Comparison of ENCODE assay signal across 1 cellular context in genomic region chr15:64981812-64982431, GRCh38.
A peak's percentile ranks its signal among the peaks of the same experiment; 100 is the strongest.
TF ChIP-seq lines count a peak whose summit lies in the region.

No MANE protein-coding gene starts in this region.

TF ChIP-seq in HepG2, 621 proteins besides CTCF, POLR2A, EP300 and RAD21 (continued from another document and continues in another):
- TF ChIP-seq, protein P1, sequence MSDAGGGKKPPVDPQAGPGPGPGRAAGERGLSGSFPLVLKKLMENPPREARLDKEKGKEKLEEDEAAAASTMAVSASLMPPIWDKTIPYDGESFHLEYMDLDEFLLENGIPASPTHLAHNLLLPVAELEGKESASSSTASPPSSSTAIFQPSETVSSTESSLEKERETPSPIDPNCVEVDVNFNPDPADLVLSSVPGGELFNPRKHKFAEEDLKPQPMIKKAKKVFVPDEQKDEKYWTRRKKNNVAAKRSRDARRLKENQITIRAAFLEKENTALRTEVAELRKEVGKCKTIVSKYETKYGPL (CRISPR knock-in tag; IDR thresholded peaks at IDR 0.05) = no peak
- TF ChIP-seq TRIM22 (IDR thresholded peaks at IDR 0.05) (no peak), ZNF317 (CRISPR knock-in tag; IDR thresholded peaks at IDR 0.05) (no peak), ZNF83 (CRISPR knock-in tag; IDR thresholded peaks at IDR 0.05; ENCODE audit: borderline replicate concordance) (no peak), CREM (IDR thresholded peaks at IDR 0.05) (peak; percentile 18; the same call in 1 of the 2 replicates), CREM (CRISPR knock-in tag; IDR thresholded peaks at IDR 0.05) (no peak), KDM6A (CRISPR knock-in tag; IDR thresholded peaks at IDR 0.05; ENCODE audit: low read depth) (no peak), ZBTB14 (CRISPR knock-in tag; IDR thresholded peaks at IDR 0.05) (no peak), HOXA3 (CRISPR knock-in tag; IDR thresholded peaks at IDR 0.05) (peak; percentile 46; the same call in 1 of the 2 replicates), RBAK (CRISPR knock-in tag; IDR thresholded peaks at IDR 0.05) (no peak), ZNF362 (CRISPR knock-in tag; IDR thresholded peaks at IDR 0.05; ENCODE audit: borderline replicate concordance) (peak; percentile 46; the same call in 1 of the 2 replicates), ZFY (CRISPR knock-in tag; IDR thresholded peaks at IDR 0.05) (peak; percentile 36; the same call in 1 of the 2 replicates), ZNF773 (CRISPR knock-in tag; IDR thresholded peaks at IDR 0.05; ENCODE audit: borderline replicate concordance) (no peak), ZNF792 (CRISPR knock-in tag; IDR thresholded peaks at IDR 0.05) (no peak), GZF1 (CRISPR knock-in tag; IDR thresholded peaks at IDR 0.05) (no peak), ZNF562 (CRISPR knock-in tag; IDR thresholded peaks at IDR 0.05; ENCODE audit: borderline replicate concordance) (no peak), KAT7 (CRISPR knock-in tag; IDR thresholded peaks at IDR 0.05; ENCODE audit: borderline replicate concordance) (0 out of 2 replicates have a peak, but pooled peaks have one; percentile 70), SP5 (CRISPR knock-in tag; IDR thresholded peaks at IDR 0.05; ENCODE audit: borderline replicate concordance, low read depth) (no peak), ZNF230 (CRISPR knock-in tag; IDR thresholded peaks at IDR 0.05) (no peak), NFYB (CRISPR knock-in tag; IDR thresholded peaks at IDR 0.05) (no peak), SMAD1 (CRISPR knock-in tag; IDR thresholded peaks at IDR 0.05; ENCODE audit: borderline replicate concordance, low read depth) (no peak), POLR2AphosphoS2 (IDR thresholded peaks at IDR 0.05; ENCODE audit: low read depth, low read length) (no peak), FOXK2 (IDR thresholded peaks at IDR 0.05) (no peak), NPAS2 (CRISPR knock-in tag; IDR thresholded peaks at IDR 0.05; ENCODE audit: borderline replicate concordance) (no peak), ZBTB21 (CRISPR knock-in tag; IDR thresholded peaks at IDR 0.05) (no peak)
- TF ChIP-seq, protein P2, sequence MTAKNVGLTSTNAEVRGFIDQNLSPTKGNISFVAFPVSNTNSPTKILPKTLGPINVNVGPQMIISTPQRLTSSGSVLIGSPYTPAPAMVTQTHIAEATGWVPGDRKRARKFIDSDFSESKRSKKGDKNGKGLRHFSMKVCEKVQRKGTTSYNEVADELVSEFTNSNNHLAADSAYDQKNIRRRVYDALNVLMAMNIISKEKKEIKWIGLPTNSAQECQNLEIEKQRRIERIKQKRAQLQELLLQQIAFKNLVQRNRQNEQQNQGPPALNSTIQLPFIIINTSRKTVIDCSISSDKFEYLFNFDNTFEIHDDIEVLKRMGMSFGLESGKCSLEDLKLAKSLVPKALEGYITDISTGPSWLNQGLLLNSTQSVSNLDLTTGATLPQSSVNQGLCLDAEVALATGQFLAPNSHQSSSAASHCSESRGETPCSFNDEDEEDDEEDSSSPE (CRISPR knock-in tag; IDR thresholded peaks at IDR 0.05) = no peak
- TF ChIP-seq, protein P3, sequence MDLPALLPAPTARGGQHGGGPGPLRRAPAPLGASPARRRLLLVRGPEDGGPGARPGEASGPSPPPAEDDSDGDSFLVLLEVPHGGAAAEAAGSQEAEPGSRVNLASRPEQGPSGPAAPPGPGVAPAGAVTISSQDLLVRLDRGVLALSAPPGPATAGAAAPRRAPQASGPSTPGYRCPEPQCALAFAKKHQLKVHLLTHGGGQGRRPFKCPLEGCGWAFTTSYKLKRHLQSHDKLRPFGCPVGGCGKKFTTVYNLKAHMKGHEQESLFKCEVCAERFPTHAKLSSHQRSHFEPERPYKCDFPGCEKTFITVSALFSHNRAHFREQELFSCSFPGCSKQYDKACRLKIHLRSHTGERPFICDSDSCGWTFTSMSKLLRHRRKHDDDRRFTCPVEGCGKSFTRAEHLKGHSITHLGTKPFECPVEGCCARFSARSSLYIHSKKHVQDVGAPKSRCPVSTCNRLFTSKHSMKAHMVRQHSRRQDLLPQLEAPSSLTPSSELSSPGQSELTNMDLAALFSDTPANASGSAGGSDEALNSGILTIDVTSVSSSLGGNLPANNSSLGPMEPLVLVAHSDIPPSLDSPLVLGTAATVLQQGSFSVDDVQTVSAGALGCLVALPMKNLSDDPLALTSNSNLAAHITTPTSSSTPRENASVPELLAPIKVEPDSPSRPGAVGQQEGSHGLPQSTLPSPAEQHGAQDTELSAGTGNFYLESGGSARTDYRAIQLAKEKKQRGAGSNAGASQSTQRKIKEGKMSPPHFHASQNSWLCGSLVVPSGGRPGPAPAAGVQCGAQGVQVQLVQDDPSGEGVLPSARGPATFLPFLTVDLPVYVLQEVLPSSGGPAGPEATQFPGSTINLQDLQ (CRISPR knock-in tag; IDR thresholded peaks at IDR 0.05) = no peak
- TF ChIP-seq, protein P4, sequence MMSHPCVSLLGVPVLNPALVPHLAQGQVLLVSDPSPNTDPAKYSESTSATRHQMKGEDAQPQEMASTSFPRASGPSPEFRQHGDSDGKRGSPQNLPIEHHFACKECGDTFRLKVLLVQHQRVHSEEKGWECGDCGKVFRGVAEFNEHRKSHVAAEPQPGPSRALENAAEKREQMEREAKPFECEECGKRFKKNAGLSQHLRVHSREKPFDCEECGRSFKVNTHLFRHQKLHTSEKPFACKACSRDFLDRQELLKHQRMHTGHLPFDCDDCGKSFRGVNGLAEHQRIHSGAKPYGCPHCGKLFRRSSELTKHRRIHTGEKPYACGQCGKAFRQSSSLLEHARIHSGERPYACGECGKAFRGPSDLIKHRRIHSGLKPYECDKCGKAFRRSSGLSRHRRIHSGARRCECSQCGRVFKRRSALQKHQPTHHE (CRISPR knock-in tag; IDR thresholded peaks at IDR 0.05; ENCODE audit: borderline replicate concordance) = no peak
- TF ChIP-seq, protein P5, sequence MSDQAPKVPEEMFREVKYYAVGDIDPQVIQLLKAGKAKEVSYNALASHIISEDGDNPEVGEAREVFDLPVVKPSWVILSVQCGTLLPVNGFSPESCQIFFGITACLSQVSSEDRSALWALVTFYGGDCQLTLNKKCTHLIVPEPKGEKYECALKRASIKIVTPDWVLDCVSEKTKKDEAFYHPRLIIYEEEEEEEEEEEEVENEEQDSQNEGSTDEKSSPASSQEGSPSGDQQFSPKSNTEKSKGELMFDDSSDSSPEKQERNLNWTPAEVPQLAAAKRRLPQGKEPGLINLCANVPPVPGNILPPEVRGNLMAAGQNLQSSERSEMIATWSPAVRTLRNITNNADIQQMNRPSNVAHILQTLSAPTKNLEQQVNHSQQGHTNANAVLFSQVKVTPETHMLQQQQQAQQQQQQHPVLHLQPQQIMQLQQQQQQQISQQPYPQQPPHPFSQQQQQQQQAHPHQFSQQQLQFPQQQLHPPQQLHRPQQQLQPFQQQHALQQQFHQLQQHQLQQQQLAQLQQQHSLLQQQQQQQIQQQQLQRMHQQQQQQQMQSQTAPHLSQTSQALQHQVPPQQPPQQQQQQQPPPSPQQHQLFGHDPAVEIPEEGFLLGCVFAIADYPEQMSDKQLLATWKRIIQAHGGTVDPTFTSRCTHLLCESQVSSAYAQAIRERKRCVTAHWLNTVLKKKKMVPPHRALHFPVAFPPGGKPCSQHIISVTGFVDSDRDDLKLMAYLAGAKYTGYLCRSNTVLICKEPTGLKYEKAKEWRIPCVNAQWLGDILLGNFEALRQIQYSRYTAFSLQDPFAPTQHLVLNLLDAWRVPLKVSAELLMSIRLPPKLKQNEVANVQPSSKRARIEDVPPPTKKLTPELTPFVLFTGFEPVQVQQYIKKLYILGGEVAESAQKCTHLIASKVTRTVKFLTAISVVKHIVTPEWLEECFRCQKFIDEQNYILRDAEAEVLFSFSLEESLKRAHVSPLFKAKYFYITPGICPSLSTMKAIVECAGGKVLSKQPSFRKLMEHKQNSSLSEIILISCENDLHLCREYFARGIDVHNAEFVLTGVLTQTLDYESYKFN (CRISPR knock-in tag; conservative IDR thresholded peaks at IDR 0.05) = peak; percentile 79
- TF ChIP-seq, protein P6, sequence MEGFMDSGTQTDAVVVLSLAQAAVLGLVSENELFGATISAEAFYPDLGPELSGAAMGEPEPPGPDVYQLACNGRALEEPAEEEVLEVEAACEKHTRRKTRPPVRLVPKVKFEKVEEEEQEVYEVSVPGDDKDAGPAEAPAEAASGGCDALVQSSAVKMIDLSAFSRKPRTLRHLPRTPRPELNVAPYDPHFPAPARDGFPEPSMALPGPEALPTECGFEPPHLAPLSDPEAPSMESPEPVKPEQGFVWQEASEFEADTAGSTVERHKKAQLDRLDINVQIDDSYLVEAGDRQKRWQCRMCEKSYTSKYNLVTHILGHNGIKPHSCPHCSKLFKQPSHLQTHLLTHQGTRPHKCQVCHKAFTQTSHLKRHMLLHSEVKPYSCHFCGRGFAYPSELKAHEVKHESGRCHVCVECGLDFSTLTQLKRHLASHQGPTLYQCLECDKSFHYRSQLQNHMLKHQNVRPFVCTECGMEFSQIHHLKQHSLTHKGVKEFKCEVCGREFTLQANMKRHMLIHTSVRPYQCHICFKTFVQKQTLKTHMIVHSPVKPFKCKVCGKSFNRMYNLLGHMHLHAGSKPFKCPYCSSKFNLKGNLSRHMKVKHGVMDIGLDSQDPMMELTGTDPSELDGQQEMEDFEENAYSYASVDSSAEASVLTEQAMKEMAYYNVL (CRISPR knock-in tag; IDR thresholded peaks at IDR 0.05; ENCODE audit: borderline replicate concordance) = peak; percentile 15; the same call in 1 of the 2 replicates
- TF ChIP-seq, protein P7, sequence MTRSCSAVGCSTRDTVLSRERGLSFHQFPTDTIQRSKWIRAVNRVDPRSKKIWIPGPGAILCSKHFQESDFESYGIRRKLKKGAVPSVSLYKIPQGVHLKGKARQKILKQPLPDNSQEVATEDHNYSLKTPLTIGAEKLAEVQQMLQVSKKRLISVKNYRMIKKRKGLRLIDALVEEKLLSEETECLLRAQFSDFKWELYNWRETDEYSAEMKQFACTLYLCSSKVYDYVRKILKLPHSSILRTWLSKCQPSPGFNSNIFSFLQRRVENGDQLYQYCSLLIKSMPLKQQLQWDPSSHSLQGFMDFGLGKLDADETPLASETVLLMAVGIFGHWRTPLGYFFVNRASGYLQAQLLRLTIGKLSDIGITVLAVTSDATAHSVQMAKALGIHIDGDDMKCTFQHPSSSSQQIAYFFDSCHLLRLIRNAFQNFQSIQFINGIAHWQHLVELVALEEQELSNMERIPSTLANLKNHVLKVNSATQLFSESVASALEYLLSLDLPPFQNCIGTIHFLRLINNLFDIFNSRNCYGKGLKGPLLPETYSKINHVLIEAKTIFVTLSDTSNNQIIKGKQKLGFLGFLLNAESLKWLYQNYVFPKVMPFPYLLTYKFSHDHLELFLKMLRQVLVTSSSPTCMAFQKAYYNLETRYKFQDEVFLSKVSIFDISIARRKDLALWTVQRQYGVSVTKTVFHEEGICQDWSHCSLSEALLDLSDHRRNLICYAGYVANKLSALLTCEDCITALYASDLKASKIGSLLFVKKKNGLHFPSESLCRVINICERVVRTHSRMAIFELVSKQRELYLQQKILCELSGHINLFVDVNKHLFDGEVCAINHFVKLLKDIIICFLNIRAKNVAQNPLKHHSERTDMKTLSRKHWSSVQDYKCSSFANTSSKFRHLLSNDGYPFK (CRISPR knock-in tag; IDR thresholded peaks at IDR 0.05; ENCODE audit: borderline replicate concordance) = no peak
- TF ChIP-seq, protein P8, sequence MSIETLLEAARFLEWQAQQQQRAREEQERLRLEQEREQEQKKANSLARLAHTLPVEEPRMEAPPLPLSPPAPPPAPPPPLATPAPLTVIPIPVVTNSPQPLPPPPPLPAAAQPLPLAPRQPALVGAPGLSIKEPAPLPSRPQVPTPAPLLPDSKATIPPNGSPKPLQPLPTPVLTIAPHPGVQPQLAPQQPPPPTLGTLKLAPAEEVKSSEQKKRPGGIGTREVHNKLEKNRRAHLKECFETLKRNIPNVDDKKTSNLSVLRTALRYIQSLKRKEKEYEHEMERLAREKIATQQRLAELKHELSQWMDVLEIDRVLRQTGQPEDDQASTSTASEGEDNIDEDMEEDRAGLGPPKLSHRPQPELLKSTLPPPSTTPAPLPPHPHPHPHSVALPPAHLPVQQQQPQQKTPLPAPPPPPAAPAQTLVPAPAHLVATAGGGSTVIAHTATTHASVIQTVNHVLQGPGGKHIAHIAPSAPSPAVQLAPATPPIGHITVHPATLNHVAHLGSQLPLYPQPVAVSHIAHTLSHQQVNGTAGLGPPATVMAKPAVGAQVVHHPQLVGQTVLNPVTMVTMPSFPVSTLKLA (IDR thresholded peaks at IDR 0.05) = no peak
- TF ChIP-seq, protein P9, sequence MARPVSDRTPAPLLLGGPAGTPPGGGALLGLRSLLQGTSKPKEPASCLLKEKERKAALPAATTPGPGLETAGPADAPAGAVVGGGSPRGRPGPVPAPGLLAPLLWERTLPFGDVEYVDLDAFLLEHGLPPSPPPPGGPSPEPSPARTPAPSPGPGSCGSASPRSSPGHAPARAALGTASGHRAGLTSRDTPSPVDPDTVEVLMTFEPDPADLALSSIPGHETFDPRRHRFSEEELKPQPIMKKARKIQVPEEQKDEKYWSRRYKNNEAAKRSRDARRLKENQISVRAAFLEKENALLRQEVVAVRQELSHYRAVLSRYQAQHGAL (CRISPR knock-in tag; IDR thresholded peaks at IDR 0.05; ENCODE audit: not compliant biosample characterization) = no peak
